In the genomic region with DNA sequence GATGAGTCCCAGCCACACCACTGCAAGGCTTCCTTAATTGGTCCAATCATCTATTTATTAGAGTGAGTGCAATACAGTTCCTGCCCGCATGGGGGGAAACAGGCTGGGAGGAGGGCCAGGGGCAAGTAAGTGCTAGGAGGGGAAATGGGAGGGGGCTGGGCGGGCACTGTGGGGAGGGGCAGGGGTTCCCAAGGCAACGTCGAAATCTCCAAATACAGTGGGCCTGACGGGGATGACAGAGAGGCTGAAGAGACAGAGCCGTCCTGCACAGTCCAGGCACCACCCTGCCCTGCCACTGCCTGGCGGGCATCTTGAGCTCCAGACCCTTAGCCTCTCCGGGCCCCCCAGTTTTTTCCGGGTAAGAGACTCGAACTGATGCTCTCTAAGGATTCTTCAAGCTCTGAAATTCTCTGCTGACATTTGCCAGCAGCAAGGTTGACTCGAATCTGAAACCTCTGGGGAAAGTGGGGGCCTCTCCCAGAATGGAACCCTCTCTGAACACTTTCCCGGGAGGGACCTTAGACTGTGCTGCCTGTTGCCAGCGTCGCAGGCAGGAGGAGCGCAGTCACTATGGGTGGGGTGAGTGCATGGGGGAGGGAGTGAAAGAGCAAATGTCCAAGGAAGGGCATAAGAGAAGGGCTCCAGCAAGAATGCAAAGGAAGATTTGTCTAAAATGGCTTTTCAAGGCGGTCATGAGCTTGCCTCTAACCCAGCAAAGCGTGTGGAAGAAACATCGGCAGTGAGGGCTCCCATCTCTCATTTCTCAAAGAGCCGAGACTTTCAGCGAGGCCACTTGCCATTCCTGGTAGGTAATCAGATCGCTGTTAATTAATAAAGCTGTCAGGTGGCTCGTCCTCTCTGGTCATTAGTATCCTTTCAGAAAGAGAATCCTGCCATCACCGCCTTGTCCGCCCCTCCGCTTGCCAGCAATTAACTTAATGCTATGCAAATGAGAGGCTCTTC, we compare ENCODE assay signal across 8 cellular contexts.
DNase-seq lines count a peak whose midpoint lies in the region; ATAC-seq and TF ChIP-seq lines count a peak whose summit lies in the region.

No MANE protein-coding gene starts in this region.

- WGBS in lung, 2 donors = 1% methylated on average over 25 of the region's 25 CpGs

- DNase-seq in GM06990 (ENCODE audit: extremely low read depth, insufficient read length) = peak; percentile 78
- peak; percentile 48 for DNase-seq in HFF-Myc (ENCODE audit: extremely low read depth, low read depth)
- DNase-seq in NCI-H2107 treated with DMSO at 0.1 percent for 48 hours (lab: John Stamatoyannopoulos, UW; ENCODE audit: unreplicated experiment) = peak; percentile 36
- DNase-seq in activated CD4-positive, alpha-beta T cell treated with anti-CD3 and anti-CD28 coated beads, Interleukin-2, amount 10 ng/mL, durations not matched to agents 24 days and 14 days = peak; percentile 88
- peak; percentile 76 for DNase-seq in lung (ENCODE audit: low spot score)
- DNase-seq in stimulated activated CD8-positive, alpha-beta memory T cell treated with anti-CD3 and anti-CD28 coated beads, Interleukin-12 subunit alpha, Interleukin-12 subunit beta, amount 100 ng/mL, for 4 hours (ENCODE audit: low read depth) = peak; percentile 47
- DNase-seq in T1000 (lab: John Stamatoyannopoulos, UW) = no peak

- TF ChIP-seq CTCF in GM06990 (IDR thresholded peaks at IDR 0.05; ENCODE audit: insufficient read depth, low read length, poor library complexity, severe bottlenecking) = peak; percentile 52
- peak; percentile 40 for TF ChIP-seq CTCF in HFF-Myc (IDR thresholded peaks at IDR 0.05; ENCODE audit: low read depth, low read length, missing control alignments)
- peak; percentile 9 for TF ChIP-seq CTCF in lung (IDR thresholded peaks at IDR 0.05; ENCODE audit: control extremely low read depth, extremely low read depth)

- H3K9me3 ChIP-seq in duodenal mucosa (ENCODE audit: control insufficient read depth in 1 of 2, low read length in 2 of 2) (no peaks in the 10 kb centered on the region), lung (ENCODE audit: control insufficient read depth in 2 of 2, insufficient read depth in 1 of 2, low read length in 1 of 2) (peaks cover 0 to 4% of the 10 kb centered on the region in 2 donors)

- peaks cover 5 to 6% of the 10 kb centered on the region in 2 donors for H3K4me1 ChIP-seq in duodenal mucosa (ENCODE audit: control insufficient read depth in 1 of 2, insufficient read depth in 2 of 2, low read length in 2 of 2)
- H3K4me1 ChIP-seq in lung (ENCODE audit: control insufficient read depth in 2 of 2, insufficient read depth in 2 of 2, low read length in 2 of 2) = peaks cover 0 to 6% of the 10 kb centered on the region in 2 donors

- H3K36me3 Mint-ChIP-seq in activated CD4-positive, alpha-beta T cell treated with anti-CD3 and anti-CD28 coated beads, Interleukin-2, amount 10 ng/mL, durations not matched to agents 24 days and 14 days (ENCODE audit: low read depth) = peaks cover 6% of the 10 kb centered on the region

- H3K9ac ChIP-seq in duodenal mucosa (ENCODE audit: low read depth in 1 of 2, low read length in 2 of 2) = peak overlapping the region; percentile 88 to 96

- intact Hi-C loops in activated CD4-positive, alpha-beta T cell treated with anti-CD3 and anti-CD28 coated beads, Interleukin-2, amount 10 ng/mL, durations not matched to agents 24 days and 14 days (cut with micrococcal nuclease) = loop anchor here (1.0 to 2.0 kb wide), 3 partner anchors 11 to 98 kb away; partner anchors contain the start of gene GTF3C4

- peaks cover 24% of the 10 kb centered on the region for H3K4me1 Mint-ChIP-seq in activated CD4-positive, alpha-beta T cell treated with anti-CD3 and anti-CD28 coated beads, Interleukin-2, amount 10 ng/mL, durations not matched to agents 24 days and 14 days

- peak; percentile 75 for ATAC-seq in lung (ENCODE audit: insufficient read depth, low FRiP score)

- peak overlapping the region; percentile 92 for H3K4me3 ChIP-seq in GM06990 (replicated peaks; ENCODE audit: low read depth, low read length)
- peak overlapping the region; percentile 64 for H3K4me3 ChIP-seq in HFF-Myc (replicated peaks; ENCODE audit: low read depth, low read length)
- H3K4me3 ChIP-seq in duodenal mucosa (ENCODE audit: low read depth in 1 of 2, low read length in 2 of 2) = peak overlapping the region; percentile 93 to 95
- H3K4me3 ChIP-seq in lung = peak overlapping the region; percentile 96

- peak overlapping the region; percentile 98 for H3K4me3 Mint-ChIP-seq in activated CD4-positive, alpha-beta T cell treated with anti-CD3 and anti-CD28 coated beads, Interleukin-2, amount 10 ng/mL, durations not matched to agents 24 days and 14 days

- H3K27me3 ChIP-seq in GM06990 (replicated peaks; ENCODE audit: control insufficient read depth, insufficient read depth, low read length) (no peaks in the 10 kb centered on the region), duodenal mucosa (ENCODE audit: control insufficient read depth in 1 of 2, insufficient read depth in 2 of 2, low read length in 2 of 2) (no peaks in the 10 kb centered on the region), lung (ENCODE audit: control insufficient read depth, insufficient read depth) (no peaks in the 10 kb centered on the region)

- H3K9me3 Mint-ChIP-seq in activated CD4-positive, alpha-beta T cell treated with anti-CD3 and anti-CD28 coated beads, Interleukin-2, amount 10 ng/mL, durations not matched to agents 24 days and 14 days = peaks cover 6% of the 10 kb centered on the region

- no peaks in the 10 kb centered on the region for H3K36me3 ChIP-seq in GM06990 (ENCODE audit: control insufficient read depth, insufficient read depth, low read length)
- H3K36me3 ChIP-seq in duodenal mucosa (ENCODE audit: control insufficient read depth in 1 of 2, insufficient read depth in 2 of 2, low read length in 2 of 2) = no peaks in the 10 kb centered on the region
- H3K36me3 ChIP-seq in lung (ENCODE audit: control insufficient read depth in 2 of 2, insufficient read depth in 2 of 2, low read length in 2 of 2) = no peaks in the 10 kb centered on the region

- H3K27ac ChIP-seq in duodenal mucosa (ENCODE audit: low read depth, low read length) = peak overlapping the region; percentile 71
- peak overlapping the region in 1 of 2 donors; percentile 87 for H3K27ac ChIP-seq in lung (ENCODE audit: low read depth in 1 of 2, low read length in 1 of 2)

- H3K27me3 Mint-ChIP-seq in activated CD4-positive, alpha-beta T cell treated with anti-CD3 and anti-CD28 coated beads, Interleukin-2, amount 10 ng/mL, durations not matched to agents 24 days and 14 days = peaks cover 22% of the 10 kb centered on the region

- H3K27ac Mint-ChIP-seq in activated CD4-positive, alpha-beta T cell treated with anti-CD3 and anti-CD28 coated beads, Interleukin-2, amount 10 ng/mL, durations not matched to agents 24 days and 14 days = peak overlapping the region; percentile 99
